Comparison of ENCODE assay signal across 17 cellular contexts in genomic region chr5:168433982-168434381, GRCh38. TPM values are rescaled to one million over a fixed set of nuclear protein-coding genes. Genes with fewer than 3 reads are reported as not detected.
DNase-seq lines count a peak whose midpoint lies in the region; ATAC-seq and TF ChIP-seq lines count a peak whose summit lies in the region.
"Had no signal": no experiment of that assay in that cellular context is flagged by ENCODE, and none has a peak within 500 bp of the region (broad histone marks: within the 10 kb centered on the region; RNA-seq: fewer than 3 reads in every experiment).

No MANE protein-coding gene starts in this region.

- intact Hi-C loops in dorsolateral prefrontal cortex (cut with DNase I): loop anchor here in 1 of 2 donors (2.0 to 10.0 kb wide), 2 partner anchors 69 to 139 kb away; partner anchors contain the start of gene WWC1

- H3K4me3 ChIP-seq in BE2C (ENCODE audit: low read depth, low read length) (no peak overlapping the region; the same call in 1 of the 2 replicates), dorsolateral prefrontal cortex (no peak overlapping the region)
- H3K4me3 ChIP-seq: ascending aorta, GM12878, GM23248, lung had no signal

- ATAC-seq in stimulated activated effector memory CD8-positive, alpha-beta T cell treated with anti-CD3 and anti-CD28 coated beads, Interleukin-12 subunit alpha, Interleukin-12 subunit beta, amount 100 ng/mL, for 72 hours: no peak
- ATAC-seq in HG03039 (IDR thresholded peaks at IDR 0.05; ENCODE audit: unreplicated experiment): no peak
- no peak for ATAC-seq in GM18868 (IDR thresholded peaks at IDR 0.05; ENCODE audit: unreplicated experiment)
- ATAC-seq: CD8-positive, alpha-beta T cell; GM12878; stimulated activated memory B cell treated with anti-CD40 and anti-IgM and Interleukin-4, amounts not matched to agents 10 μg/mL and 1 μg/mL and 100 μg/mL, for 72 hours had no signal

- H3K4me1 ChIP-seq in BE2C: peaks cover 6% of the 10 kb centered on the region
- H3K4me1 ChIP-seq: ascending aorta had no signal

- H3K9me3 ChIP-seq in BE2C: no peaks in the 10 kb centered on the region
- H3K9me3 ChIP-seq: ascending aorta had no signal

- TF ChIP-seq CTCF in BE2C (IDR thresholded peaks at IDR 0.05; ENCODE audit: low read depth, low read length) (no peak), dorsolateral prefrontal cortex (IDR thresholded peaks at IDR 0.05 in 54 of 56, conservative IDR thresholded peaks at IDR 0.05 in 2 of 56; ENCODE audit: low read depth in 1 of 56, partially characterized antibody in 56 of 56) (no peak), type B pancreatic cell (conservative IDR thresholded peaks at IDR 0.05) (no peak)

- H3K36me3 ChIP-seq in BE2C: no peaks in the 10 kb centered on the region
- H3K36me3 ChIP-seq: ascending aorta had no signal

- H3K4me1 Mint-ChIP-seq in stimulated activated effector memory CD8-positive, alpha-beta T cell treated with anti-CD3 and anti-CD28 coated beads, Interleukin-12 subunit alpha, Interleukin-12 subunit beta, amount 100 ng/mL, for 72 hours: no peaks in the 10 kb centered on the region
- peaks cover 4% of the 10 kb centered on the region for H3K4me1 Mint-ChIP-seq in type B pancreatic cell (ENCODE audit: unreplicated experiment)
- H3K4me1 Mint-ChIP-seq: stimulated activated memory B cell treated with anti-CD40 and anti-IgM and Interleukin-4, amounts not matched to agents 10 μg/mL and 1 μg/mL and 100 μg/mL, for 72 hours had no signal

- no peak overlapping the region for H3K4me3 Mint-ChIP-seq in stimulated activated effector memory CD8-positive, alpha-beta T cell treated with anti-CD3 and anti-CD28 coated beads, Interleukin-12 subunit alpha, Interleukin-12 subunit beta, amount 100 ng/mL, for 72 hours
- no peak overlapping the region for H3K4me3 Mint-ChIP-seq in type B pancreatic cell
- H3K4me3 Mint-ChIP-seq: CD8-positive, alpha-beta T cell; stimulated activated memory B cell treated with anti-CD40 and anti-IgM and Interleukin-4, amounts not matched to agents 10 μg/mL and 1 μg/mL and 100 μg/mL, for 72 hours had no signal

- no peak overlapping the region for H3K27ac Mint-ChIP-seq in stimulated activated effector memory CD8-positive, alpha-beta T cell treated with anti-CD3 and anti-CD28 coated beads, Interleukin-12 subunit alpha, Interleukin-12 subunit beta, amount 100 ng/mL, for 72 hours
- no peak overlapping the region for H3K27ac Mint-ChIP-seq in type B pancreatic cell
- H3K27ac Mint-ChIP-seq: CD8-positive, alpha-beta T cell; stimulated activated memory B cell treated with anti-CD40 and anti-IgM and Interleukin-4, amounts not matched to agents 10 μg/mL and 1 μg/mL and 100 μg/mL, for 72 hours had no signal

- no peaks in the 10 kb centered on the region for H3K9me3 Mint-ChIP-seq in stimulated activated effector memory CD8-positive, alpha-beta T cell treated with anti-CD3 and anti-CD28 coated beads, Interleukin-12 subunit alpha, Interleukin-12 subunit beta, amount 100 ng/mL, for 72 hours
- no peaks in the 10 kb centered on the region for H3K9me3 Mint-ChIP-seq in type B pancreatic cell
- H3K9me3 Mint-ChIP-seq: CD8-positive, alpha-beta T cell; stimulated activated memory B cell treated with anti-CD40 and anti-IgM and Interleukin-4, amounts not matched to agents 10 μg/mL and 1 μg/mL and 100 μg/mL, for 72 hours had no signal

- H3K27ac ChIP-seq in dorsolateral prefrontal cortex: peak overlapping the region in 31 of 59 donors; percentile 11 to 64 (median 38)
- H3K27ac ChIP-seq: ascending aorta, GM23248 had no signal

- no peaks in the 10 kb centered on the region for H3K36me3 Mint-ChIP-seq in stimulated activated effector memory CD8-positive, alpha-beta T cell treated with anti-CD3 and anti-CD28 coated beads, Interleukin-12 subunit alpha, Interleukin-12 subunit beta, amount 100 ng/mL, for 72 hours
- peaks cover 25% of the 10 kb centered on the region for H3K36me3 Mint-ChIP-seq in type B pancreatic cell
- H3K36me3 Mint-ChIP-seq: CD8-positive, alpha-beta T cell had no signal

- H3K27me3 ChIP-seq in BE2C: no peaks in the 10 kb centered on the region
- no peaks in the 10 kb centered on the region for H3K27me3 ChIP-seq in dorsolateral prefrontal cortex
- H3K27me3 ChIP-seq: ascending aorta had no signal

- no peaks in the 10 kb centered on the region for H3K27me3 Mint-ChIP-seq in type B pancreatic cell

- DNase-seq in BE2C (peak; percentile 77), NCI-H82 treated with DMSO at 0.1 percent for 48 hours (lab: John Stamatoyannopoulos, UW; ENCODE audit: unreplicated experiment) (peak; percentile 66), dorsolateral prefrontal cortex (peak in 9 of 10 donors; percentile 14 to 87 (median 71)), midbrain (lab: John Stamatoyannopoulos, UW) (peak; percentile 23), type B pancreatic cell (ENCODE audit: extremely low spot score, unreplicated experiment) (no peak)
- no peak for DNase-seq in stimulated activated effector memory CD8-positive, alpha-beta T cell treated with anti-CD3 and anti-CD28 coated beads, Interleukin-12 subunit alpha, Interleukin-12 subunit beta, amount 100 ng/mL, for 72 hours (ENCODE audit: low spot score in 2 of 2)
- DNase-seq: activated gamma-delta T cell; CD8-positive, alpha-beta T cell; EL; GM23248; NCI-H2029 treated with DMSO at 0.1 percent for 48 hours had no signal

RNA-seq across cellular contexts. Expression of gene RARS1, which starts 52.3 kb away (rescaled TPM):
- polyA plus RNA-seq in BE2C (2012; ENCODE audit: insufficient read depth, insufficient read length, low read depth): 72.6 TPM
- total RNA-seq in dorsolateral prefrontal cortex: 10 to 100 TPM; 37.0 to 79.2 (median 58.6) TPM
- 102 and 110 TPM in 2 replicates for total RNA-seq in type B pancreatic cell (ENCODE audit: low replicate concordance)

Comparison
In these comparisons a context has a peak if more than half of its experiments do, and no peak if none do; other contexts are left out.
1. DNase-seq: peak in BE2C (single experiment), NCI-H82 treated with DMSO at 0.1 percent for 48 hours (single experiment), dorsolateral prefrontal cortex (9 of 10) and midbrain (single experiment); none in stimulated activated effector memory CD8-positive, alpha-beta T cell treated with anti-CD3 and anti-CD28 coated beads, Interleukin-12 subunit alpha, Interleukin-12 subunit beta, amount 100 ng/mL, for 72 hours (0 of 2) and type B pancreatic cell (single experiment).